Comparison of ENCODE assay signal across 1 cellular context in the genomic region with DNA sequence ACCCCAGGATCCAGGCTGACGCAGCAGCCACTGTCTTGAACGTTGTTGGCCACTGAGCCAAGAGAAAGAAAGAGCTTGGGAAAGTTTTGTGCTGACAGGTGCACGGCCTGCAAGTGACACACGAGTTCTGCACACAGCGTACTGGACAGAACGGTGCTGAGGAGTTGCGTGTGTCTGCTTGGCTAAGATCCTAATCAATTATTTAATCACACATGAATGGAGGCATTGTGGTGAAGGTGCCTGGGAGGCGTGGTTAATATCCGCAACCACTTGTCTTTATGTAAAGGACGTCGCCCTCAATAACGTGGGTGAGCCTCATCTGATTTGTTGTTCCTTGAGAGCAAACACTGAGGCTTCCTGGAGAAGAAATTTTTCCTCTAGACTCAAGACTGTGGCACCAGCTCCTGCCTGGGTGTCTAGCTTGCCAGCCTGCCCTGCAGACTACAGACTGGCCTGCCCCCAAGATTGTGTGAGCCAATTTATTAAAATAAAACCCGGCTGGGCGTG.
TF ChIP-seq lines count a peak whose summit lies in the region.

No MANE protein-coding gene starts in this region.

TF ChIP-seq in HepG2, 621 proteins besides CTCF, POLR2A, EP300 and RAD21 (continued from another document and continues in another):
- TF ChIP-seq ZNF329 (CRISPR knock-in tag; IDR thresholded peaks at IDR 0.05; ENCODE audit: low read depth) (no peak), HMG20A (CRISPR knock-in tag; IDR thresholded peaks at IDR 0.05; ENCODE audit: borderline replicate concordance) (0 out of 2 replicates have a peak, but pooled peaks have one; percentile 47), NBN (conservative IDR thresholded peaks at IDR 0.05) (no peak), ZSCAN12 (CRISPR knock-in tag; IDR thresholded peaks at IDR 0.05) (no peak), SUZ12 (IDR thresholded peaks at IDR 0.05; ENCODE audit: low read depth, low read length) (no peak), SOX6 (IDR thresholded peaks at IDR 0.05) (no peak), SOX6 (CRISPR knock-in tag; IDR thresholded peaks at IDR 0.05) (peak; percentile 67; the same call in 1 of the 2 replicates), MAFF (IDR thresholded peaks at IDR 0.05; ENCODE audit: low read depth, low read length) (peak; percentile 49), JUND (CRISPR knock-in tag; IDR thresholded peaks at IDR 0.05) (no peak), RFXAP (CRISPR knock-in tag; IDR thresholded peaks at IDR 0.05; ENCODE audit: borderline replicate concordance) (no peak), ZNF678 (CRISPR knock-in tag; IDR thresholded peaks at IDR 0.05) (no peak), ZFX (CRISPR knock-in tag; IDR thresholded peaks at IDR 0.05; ENCODE audit: low read depth) (peak; percentile 35; the same call in 1 of the 2 replicates), RCOR2 (CRISPR knock-in tag; IDR thresholded peaks at IDR 0.05) (no peak), ZNF652 (CRISPR knock-in tag; IDR thresholded peaks at IDR 0.05; ENCODE audit: borderline replicate concordance, low read depth) (no peak), ASH2L (IDR thresholded peaks at IDR 0.05; ENCODE audit: insufficient read length, low read depth, low read length) (peak; percentile 28), SALL1 (CRISPR knock-in tag; IDR thresholded peaks at IDR 0.05) (0 out of 2 replicates have a peak, but pooled peaks have one; percentile 15), ZNF570 (CRISPR knock-in tag; IDR thresholded peaks at IDR 0.05; ENCODE audit: borderline replicate concordance) (no peak), CEBPG (CRISPR knock-in tag; IDR thresholded peaks at IDR 0.05) (peak; percentile 32), SOX13 (IDR thresholded peaks at IDR 0.05) (no peak), SOX13 (CRISPR knock-in tag; conservative IDR thresholded peaks at IDR 0.05 in 1 of 2, IDR thresholded peaks at IDR 0.05 in 1 of 2) (peak in 1 of 2 experiments; percentile 82; a peak in 2 of 4 replicates), ZNF331 (CRISPR knock-in tag; IDR thresholded peaks at IDR 0.05) (0 out of 2 replicates have a peak, but pooled peaks have one; percentile 42), BORCS8-MEF2B (CRISPR knock-in tag; IDR thresholded peaks at IDR 0.05) (no peak), HNRNPH1 (optimal IDR thresholded peaks at IDR 0.05; ENCODE audit: low read depth, low read length) (no peak), ERF (CRISPR knock-in tag; IDR thresholded peaks at IDR 0.05) (no peak), TEAD2 (CRISPR knock-in tag; IDR thresholded peaks at IDR 0.05) (no peak), ZMAT3 (CRISPR knock-in tag; conservative IDR thresholded peaks at IDR 0.05) (no peak), ZNF776 (CRISPR knock-in tag; IDR thresholded peaks at IDR 0.05) (no peak), DR1 (CRISPR knock-in tag; IDR thresholded peaks at IDR 0.05) (no peak), SP5 (CRISPR knock-in tag; IDR thresholded peaks at IDR 0.05; ENCODE audit: borderline replicate concordance, low read depth) (peak; percentile 65; the same call in 1 of the 2 replicates), TOE1 (CRISPR knock-in tag; IDR thresholded peaks at IDR 0.05) (no peak), SATB2 (CRISPR knock-in tag; IDR thresholded peaks at IDR 0.05) (peak; percentile 62; the same call in 1 of the 2 replicates), SOX5 (CRISPR knock-in tag; IDR thresholded peaks at IDR 0.05; ENCODE audit: borderline replicate concordance) (peak; percentile 29; the same call in 1 of the 2 replicates), HNRNPL (IDR thresholded peaks at IDR 0.05; ENCODE audit: low read depth, low read length) (no peak), ATM (IDR thresholded peaks at IDR 0.05; ENCODE audit: borderline replicate concordance) (no peak), EZH2 (conservative IDR thresholded peaks at IDR 0.05; ENCODE audit: low read depth, low read length) (no peak), ZNF772 (CRISPR knock-in tag; IDR thresholded peaks at IDR 0.05) (no peak), TAF1 (CRISPR knock-in tag; IDR thresholded peaks at IDR 0.05) (no peak), NR2F6 (IDR thresholded peaks at IDR 0.05) (no peak), NR2F6 (CRISPR knock-in tag; IDR thresholded peaks at IDR 0.05) (no peak), RXRB (CRISPR knock-in tag; IDR thresholded peaks at IDR 0.05; ENCODE audit: borderline replicate concordance) (no peak), MIER2 (CRISPR knock-in tag; IDR thresholded peaks at IDR 0.05) (no peak), SAP130 (CRISPR knock-in tag; IDR thresholded peaks at IDR 0.05; ENCODE audit: low read depth) (peak; percentile 37; the same call in 1 of the 2 replicates), TBX2 (CRISPR knock-in tag; IDR thresholded peaks at IDR 0.05; ENCODE audit: borderline replicate concordance) (peak; percentile 25; the same call in 1 of the 2 replicates), ZNF260 (CRISPR knock-in tag; IDR thresholded peaks at IDR 0.05; ENCODE audit: borderline replicate concordance, low read depth) (no peak), POGZ (CRISPR knock-in tag; IDR thresholded peaks at IDR 0.05) (no peak)
- TF ChIP-seq, protein P1, sequence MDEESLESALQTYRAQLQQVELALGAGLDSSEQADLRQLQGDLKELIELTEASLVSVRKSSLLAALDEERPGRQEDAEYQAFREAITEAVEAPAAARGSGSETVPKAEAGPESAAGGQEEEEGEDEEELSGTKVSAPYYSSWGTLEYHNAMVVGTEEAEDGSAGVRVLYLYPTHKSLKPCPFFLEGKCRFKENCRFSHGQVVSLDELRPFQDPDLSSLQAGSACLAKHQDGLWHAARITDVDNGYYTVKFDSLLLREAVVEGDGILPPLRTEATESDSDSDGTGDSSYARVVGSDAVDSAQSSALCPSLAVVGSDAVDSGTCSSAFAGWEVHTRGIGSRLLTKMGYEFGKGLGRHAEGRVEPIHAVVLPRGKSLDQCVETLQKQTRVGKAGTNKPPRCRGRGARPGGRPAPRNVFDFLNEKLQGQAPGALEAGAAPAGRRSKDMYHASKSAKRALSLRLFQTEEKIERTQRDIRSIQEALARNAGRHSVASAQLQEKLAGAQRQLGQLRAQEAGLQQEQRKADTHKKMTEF (CRISPR knock-in tag; IDR thresholded peaks at IDR 0.05) = 0 out of 2 replicates have a peak, but pooled peaks have one; percentile 42
- TF ChIP-seq, protein P2, sequence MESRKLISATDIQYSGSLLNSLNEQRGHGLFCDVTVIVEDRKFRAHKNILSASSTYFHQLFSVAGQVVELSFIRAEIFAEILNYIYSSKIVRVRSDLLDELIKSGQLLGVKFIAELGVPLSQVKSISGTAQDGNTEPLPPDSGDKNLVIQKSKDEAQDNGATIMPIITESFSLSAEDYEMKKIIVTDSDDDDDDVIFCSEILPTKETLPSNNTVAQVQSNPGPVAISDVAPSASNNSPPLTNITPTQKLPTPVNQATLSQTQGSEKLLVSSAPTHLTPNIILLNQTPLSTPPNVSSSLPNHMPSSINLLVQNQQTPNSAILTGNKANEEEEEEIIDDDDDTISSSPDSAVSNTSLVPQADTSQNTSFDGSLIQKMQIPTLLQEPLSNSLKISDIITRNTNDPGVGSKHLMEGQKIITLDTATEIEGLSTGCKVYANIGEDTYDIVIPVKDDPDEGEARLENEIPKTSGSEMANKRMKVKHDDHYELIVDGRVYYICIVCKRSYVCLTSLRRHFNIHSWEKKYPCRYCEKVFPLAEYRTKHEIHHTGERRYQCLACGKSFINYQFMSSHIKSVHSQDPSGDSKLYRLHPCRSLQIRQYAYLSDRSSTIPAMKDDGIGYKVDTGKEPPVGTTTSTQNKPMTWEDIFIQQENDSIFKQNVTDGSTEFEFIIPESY (CRISPR knock-in tag; IDR thresholded peaks at IDR 0.05) = peak; percentile 27; the same call in 1 of the 2 replicates
- TF ChIP-seq, protein P3, sequence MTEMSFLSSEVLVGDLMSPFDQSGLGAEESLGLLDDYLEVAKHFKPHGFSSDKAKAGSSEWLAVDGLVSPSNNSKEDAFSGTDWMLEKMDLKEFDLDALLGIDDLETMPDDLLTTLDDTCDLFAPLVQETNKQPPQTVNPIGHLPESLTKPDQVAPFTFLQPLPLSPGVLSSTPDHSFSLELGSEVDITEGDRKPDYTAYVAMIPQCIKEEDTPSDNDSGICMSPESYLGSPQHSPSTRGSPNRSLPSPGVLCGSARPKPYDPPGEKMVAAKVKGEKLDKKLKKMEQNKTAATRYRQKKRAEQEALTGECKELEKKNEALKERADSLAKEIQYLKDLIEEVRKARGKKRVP (CRISPR knock-in tag; IDR thresholded peaks at IDR 0.05) = 0 out of 4 replicates have a peak, but pooled peaks of 1 of the 2 experiments have one; percentile 42
- TF ChIP-seq, protein P4, sequence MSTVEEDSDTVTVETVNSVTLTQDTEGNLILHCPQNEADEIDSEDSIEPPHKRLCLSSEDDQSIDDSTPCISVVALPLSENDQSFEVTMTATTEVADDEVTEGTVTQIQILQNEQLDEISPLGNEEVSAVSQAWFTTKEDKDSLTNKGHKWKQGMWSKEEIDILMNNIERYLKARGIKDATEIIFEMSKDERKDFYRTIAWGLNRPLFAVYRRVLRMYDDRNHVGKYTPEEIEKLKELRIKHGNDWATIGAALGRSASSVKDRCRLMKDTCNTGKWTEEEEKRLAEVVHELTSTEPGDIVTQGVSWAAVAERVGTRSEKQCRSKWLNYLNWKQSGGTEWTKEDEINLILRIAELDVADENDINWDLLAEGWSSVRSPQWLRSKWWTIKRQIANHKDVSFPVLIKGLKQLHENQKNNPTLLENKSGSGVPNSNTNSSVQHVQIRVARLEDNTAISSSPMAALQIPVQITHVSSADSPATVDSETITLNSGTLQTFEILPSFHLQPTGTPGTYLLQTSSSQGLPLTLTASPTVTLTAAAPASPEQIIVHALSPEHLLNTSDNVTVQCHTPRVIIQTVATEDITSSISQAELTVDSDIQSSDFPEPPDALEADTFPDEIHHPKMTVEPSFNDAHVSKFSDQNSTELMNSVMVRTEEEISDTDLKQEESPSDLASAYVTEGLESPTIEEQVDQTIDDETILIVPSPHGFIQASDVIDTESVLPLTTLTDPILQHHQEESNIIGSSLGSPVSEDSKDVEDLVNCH (CRISPR knock-in tag; IDR thresholded peaks at IDR 0.05) = no peak
- TF ChIP-seq, protein P5, sequence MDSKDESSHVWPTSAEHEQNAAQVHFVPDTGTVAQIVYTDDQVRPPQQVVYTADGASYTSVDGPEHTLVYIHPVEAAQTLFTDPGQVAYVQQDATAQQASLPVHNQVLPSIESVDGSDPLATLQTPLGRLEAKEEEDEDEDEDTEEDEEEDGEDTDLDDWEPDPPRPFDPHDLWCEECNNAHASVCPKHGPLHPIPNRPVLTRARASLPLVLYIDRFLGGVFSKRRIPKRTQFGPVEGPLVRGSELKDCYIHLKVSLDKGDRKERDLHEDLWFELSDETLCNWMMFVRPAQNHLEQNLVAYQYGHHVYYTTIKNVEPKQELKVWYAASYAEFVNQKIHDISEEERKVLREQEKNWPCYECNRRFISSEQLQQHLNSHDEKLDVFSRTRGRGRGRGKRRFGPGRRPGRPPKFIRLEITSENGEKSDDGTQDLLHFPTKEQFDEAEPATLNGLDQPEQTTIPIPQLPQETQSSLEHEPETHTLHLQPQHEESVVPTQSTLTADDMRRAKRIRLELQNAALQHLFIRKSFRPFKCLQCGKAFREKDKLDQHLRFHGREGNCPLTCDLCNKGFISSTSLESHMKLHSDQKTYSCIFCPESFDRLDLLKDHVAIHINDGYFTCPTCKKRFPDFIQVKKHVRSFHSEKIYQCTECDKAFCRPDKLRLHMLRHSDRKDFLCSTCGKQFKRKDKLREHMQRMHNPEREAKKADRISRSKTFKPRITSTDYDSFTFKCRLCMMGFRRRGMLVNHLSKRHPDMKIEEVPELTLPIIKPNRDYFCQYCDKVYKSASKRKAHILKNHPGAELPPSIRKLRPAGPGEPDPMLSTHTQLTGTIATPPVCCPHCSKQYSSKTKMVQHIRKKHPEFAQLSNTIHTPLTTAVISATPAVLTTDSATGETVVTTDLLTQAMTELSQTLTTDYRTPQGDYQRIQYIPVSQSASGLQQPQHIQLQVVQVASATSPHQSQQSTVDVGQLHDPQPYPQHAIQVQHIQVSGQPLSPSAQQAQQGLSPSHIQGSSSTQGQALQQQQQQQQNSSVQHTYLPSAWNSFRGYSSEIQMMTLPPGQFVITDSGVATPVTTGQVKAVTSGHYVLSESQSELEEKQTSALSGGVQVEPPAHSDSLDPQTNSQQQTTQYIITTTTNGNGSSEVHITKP (CRISPR knock-in tag; IDR thresholded peaks at IDR 0.05; ENCODE audit: low read depth) = no peak
- TF ChIP-seq, protein P6, sequence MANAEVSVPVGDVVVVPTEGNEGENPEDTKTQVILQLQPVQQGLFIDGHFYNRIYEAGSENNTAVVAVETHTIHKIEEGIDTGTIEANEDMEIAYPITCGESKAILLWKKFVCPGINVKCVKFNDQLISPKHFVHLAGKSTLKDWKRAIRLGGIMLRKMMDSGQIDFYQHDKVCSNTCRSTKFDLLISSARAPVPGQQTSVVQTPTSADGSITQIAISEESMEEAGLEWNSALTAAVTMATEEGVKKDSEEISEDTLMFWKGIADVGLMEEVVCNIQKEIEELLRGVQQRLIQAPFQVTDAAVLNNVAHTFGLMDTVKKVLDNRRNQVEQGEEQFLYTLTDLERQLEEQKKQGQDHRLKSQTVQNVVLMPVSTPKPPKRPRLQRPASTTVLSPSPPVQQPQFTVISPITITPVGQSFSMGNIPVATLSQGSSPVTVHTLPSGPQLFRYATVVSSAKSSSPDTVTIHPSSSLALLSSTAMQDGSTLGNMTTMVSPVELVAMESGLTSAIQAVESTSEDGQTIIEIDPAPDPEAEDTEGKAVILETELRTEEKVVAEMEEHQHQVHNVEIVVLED (CRISPR knock-in tag; IDR thresholded peaks at IDR 0.05; ENCODE audit: borderline replicate concordance) = no peak
- TF ChIP-seq, protein P7, sequence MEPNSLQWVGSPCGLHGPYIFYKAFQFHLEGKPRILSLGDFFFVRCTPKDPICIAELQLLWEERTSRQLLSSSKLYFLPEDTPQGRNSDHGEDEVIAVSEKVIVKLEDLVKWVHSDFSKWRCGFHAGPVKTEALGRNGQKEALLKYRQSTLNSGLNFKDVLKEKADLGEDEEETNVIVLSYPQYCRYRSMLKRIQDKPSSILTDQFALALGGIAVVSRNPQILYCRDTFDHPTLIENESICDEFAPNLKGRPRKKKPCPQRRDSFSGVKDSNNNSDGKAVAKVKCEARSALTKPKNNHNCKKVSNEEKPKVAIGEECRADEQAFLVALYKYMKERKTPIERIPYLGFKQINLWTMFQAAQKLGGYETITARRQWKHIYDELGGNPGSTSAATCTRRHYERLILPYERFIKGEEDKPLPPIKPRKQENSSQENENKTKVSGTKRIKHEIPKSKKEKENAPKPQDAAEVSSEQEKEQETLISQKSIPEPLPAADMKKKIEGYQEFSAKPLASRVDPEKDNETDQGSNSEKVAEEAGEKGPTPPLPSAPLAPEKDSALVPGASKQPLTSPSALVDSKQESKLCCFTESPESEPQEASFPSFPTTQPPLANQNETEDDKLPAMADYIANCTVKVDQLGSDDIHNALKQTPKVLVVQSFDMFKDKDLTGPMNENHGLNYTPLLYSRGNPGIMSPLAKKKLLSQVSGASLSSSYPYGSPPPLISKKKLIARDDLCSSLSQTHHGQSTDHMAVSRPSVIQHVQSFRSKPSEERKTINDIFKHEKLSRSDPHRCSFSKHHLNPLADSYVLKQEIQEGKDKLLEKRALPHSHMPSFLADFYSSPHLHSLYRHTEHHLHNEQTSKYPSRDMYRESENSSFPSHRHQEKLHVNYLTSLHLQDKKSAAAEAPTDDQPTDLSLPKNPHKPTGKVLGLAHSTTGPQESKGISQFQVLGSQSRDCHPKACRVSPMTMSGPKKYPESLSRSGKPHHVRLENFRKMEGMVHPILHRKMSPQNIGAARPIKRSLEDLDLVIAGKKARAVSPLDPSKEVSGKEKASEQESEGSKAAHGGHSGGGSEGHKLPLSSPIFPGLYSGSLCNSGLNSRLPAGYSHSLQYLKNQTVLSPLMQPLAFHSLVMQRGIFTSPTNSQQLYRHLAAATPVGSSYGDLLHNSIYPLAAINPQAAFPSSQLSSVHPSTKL (CRISPR knock-in tag; IDR thresholded peaks at IDR 0.05) = peak; percentile 25; the same call in 1 of the 2 replicates
